Comparison of ENCODE assay signal across 22 cellular contexts in the genomic region with DNA sequence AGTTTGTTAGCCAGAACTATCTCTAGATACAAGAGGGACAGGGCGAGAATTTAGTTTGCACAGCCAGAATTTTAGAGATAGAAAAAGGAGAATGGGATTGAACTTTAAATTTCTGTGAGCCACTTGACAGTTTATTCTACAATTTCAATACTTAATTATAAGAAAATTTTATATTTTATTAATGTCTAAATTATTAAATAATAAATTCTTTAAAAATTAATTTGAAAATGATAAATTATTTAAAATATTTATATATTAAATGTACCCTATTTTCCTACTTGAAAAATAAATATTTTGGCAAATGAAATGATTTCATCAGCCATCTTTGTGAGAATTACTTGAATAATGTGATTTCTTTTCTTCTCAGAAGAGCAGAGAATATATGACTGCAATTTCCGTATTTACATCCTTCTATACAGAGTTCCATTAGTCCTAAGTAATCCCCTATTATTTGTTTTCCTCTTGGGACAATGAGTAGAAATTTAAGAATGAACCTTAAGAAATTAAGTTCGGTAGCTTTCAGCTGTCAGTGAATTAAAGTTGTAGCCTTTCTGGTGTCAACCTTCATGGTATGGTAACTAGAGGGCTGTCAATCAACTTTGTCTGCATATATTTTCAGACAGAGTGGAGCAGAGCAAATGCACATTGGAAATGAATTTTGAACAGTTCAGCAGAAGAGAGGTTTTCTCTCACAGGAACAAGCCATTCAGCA.
DNase-seq lines count a peak whose midpoint lies in the region; ATAC-seq, FAIRE-seq and TF ChIP-seq lines count a peak whose summit lies in the region.
"Had no signal": no experiment of that assay in that cellular context is flagged by ENCODE, and none has a peak within 500 bp of the region (broad histone marks: within the 10 kb centered on the region; RNA-seq: fewer than 3 reads in every experiment).

No MANE protein-coding gene starts in this region.

- no peaks in the 10 kb centered on the region for H3F3A ChIP-seq in neural progenitor cell (ENCODE audit: low read depth)

- no peak for TF ChIP-seq CTCF in neural progenitor cell (IDR thresholded peaks at IDR 0.05)

- peak overlapping the region; percentile 28 for H3K4me3 Mint-ChIP-seq in neural progenitor cell
- no peak overlapping the region for H3K4me3 Mint-ChIP-seq in activated T-cell treated with anti-CD3 and anti-CD28 coated beads, Interleukin-2, amount 50 U/mL, for 72 hours
- H3K4me3 Mint-ChIP-seq: CD8-positive, alpha-beta memory T cell had no signal

- no peak overlapping the region for H3K9ac ChIP-seq in neural progenitor cell

- H3K4me2 ChIP-seq in neural progenitor cell, result no peak overlapping the region

- no peak for DNase-seq in RCC 7860 (ENCODE audit: low spot score)
- no peak for DNase-seq in neural progenitor cell (ENCODE audit: low spot score)
- DNase-seq in activated T-cell treated with anti-CD3 and anti-CD28 coated beads, Interleukin-2, amount 50 U/mL, for 72 hours, result no peak
- no peak for DNase-seq in NCI-H1092 (lab: John Stamatoyannopoulos, UW)
- DNase-seq in COLO829 (ENCODE audit: low spot score), result no peak
- DNase-seq: AML-193; CD8-positive, alpha-beta memory T cell; GDM1; Kasumi-1; MG63; NCI-H1436 treated with DMSO at 0.1 percent for 48 hours; NCI-H1930; NCI-H510A treated with DMSO at 0.1 percent for 48 hours; NCI-H748 treated with DMSO at 0.1 percent for 48 hours; NK-92 treated with Interleukin-12 subunit alpha and Interleukin-12 subunit beta, amount 100 ng/mL, for 24 hours; Peyer's patch had no signal

- peak overlapping the region; percentile 76 for H3K27ac Mint-ChIP-seq in neural progenitor cell
- no peak overlapping the region for H3K27ac Mint-ChIP-seq in activated T-cell treated with anti-CD3 and anti-CD28 coated beads, Interleukin-2, amount 50 U/mL, for 72 hours
- H3K27ac Mint-ChIP-seq: CD8-positive, alpha-beta memory T cell had no signal

- H3K4me1 ChIP-seq in ectodermal cell (ENCODE audit: control insufficient read depth, insufficient read depth, low read length) (peaks cover 3% of the 10 kb centered on the region), neural progenitor cell (peaks cover 7% of the 10 kb centered on the region)
- H3K4me1 ChIP-seq: Peyer's patch, SJSA1 had no signal

- peak overlapping the region; percentile 4 for H3K27ac ChIP-seq in ectodermal cell (ENCODE audit: insufficient read depth, low read depth, low read length, poor library complexity, severe bottlenecking)
- no peak overlapping the region for H3K27ac ChIP-seq in neural progenitor cell
- H3K27ac ChIP-seq: C4-2B, Peyer's patch, SJSA1 had no signal

- peaks cover 20% of the 10 kb centered on the region for H3K4me1 Mint-ChIP-seq in neural progenitor cell
- no peaks in the 10 kb centered on the region for H3K4me1 Mint-ChIP-seq in activated T-cell treated with anti-CD3 and anti-CD28 coated beads, Interleukin-2, amount 50 U/mL, for 72 hours (ENCODE audit: low read depth)
- H3K4me1 Mint-ChIP-seq: CD8-positive, alpha-beta memory T cell had no signal

- peaks cover 4% of the 10 kb centered on the region for H3K9me3 Mint-ChIP-seq in neural progenitor cell
- H3K9me3 Mint-ChIP-seq in activated T-cell treated with anti-CD3 and anti-CD28 coated beads, Interleukin-2, amount 50 U/mL, for 72 hours, result peaks cover 3 to 4% of the 10 kb centered on the region in 2 donors

- WGBS in ectodermal cell, 2 experiments, result 82 to 87% methylated on average over 1 to 3 of the region's 3 CpGs

- H3K4me3 ChIP-seq in ectodermal cell (ENCODE audit: insufficient read depth, low read depth, low read length), result no peak overlapping the region
- no peak overlapping the region for H3K4me3 ChIP-seq in neural progenitor cell
- H3K4me3 ChIP-seq: MG63, Peyer's patch, SJSA1 had no signal

- no peaks in the 10 kb centered on the region for H3K36me3 Mint-ChIP-seq in neural progenitor cell
- H3K36me3 Mint-ChIP-seq in activated T-cell treated with anti-CD3 and anti-CD28 coated beads, Interleukin-2, amount 50 U/mL, for 72 hours (ENCODE audit: insufficient read depth in 2 of 2), result no peaks in the 10 kb centered on the region
- H3K36me3 Mint-ChIP-seq: CD8-positive, alpha-beta memory T cell had no signal

- no peaks in the 10 kb centered on the region for H3K9me3 ChIP-seq in ectodermal cell (ENCODE audit: control insufficient read depth, low read length)
- no peaks in the 10 kb centered on the region for H3K9me3 ChIP-seq in neural progenitor cell (ENCODE audit: low read depth)
- H3K9me3 ChIP-seq: MG63, Peyer's patch, SJSA1 had no signal

- H3K27me3 ChIP-seq in ectodermal cell (ENCODE audit: control insufficient read depth, insufficient read depth, low read length, poor library complexity, severe bottlenecking) (no peaks in the 10 kb centered on the region), neural progenitor cell (no peaks in the 10 kb centered on the region)
- H3K27me3 ChIP-seq: MG63, Peyer's patch, SJSA1 had no signal

- FAIRE-seq in RCC 7860 (lab: Jason Lieb, UNC), result peak; percentile 24
- FAIRE-seq: GM19239 had no signal

- no peak for ATAC-seq in GM18519 (IDR thresholded peaks at IDR 0.05; ENCODE audit: low FRiP score, unreplicated experiment)
- ATAC-seq in activated T-cell treated with anti-CD3 and anti-CD28 coated beads, Interleukin-2, amount 50 U/mL, for 72 hours (replicated peaks in 1 of 2), result no peak
- ATAC-seq: Right ventricle myocardium inferior had no signal

- no peaks in the 10 kb centered on the region for H3K27me3 Mint-ChIP-seq in neural progenitor cell (ENCODE audit: insufficient read depth, low read depth)
- no peaks in the 10 kb centered on the region for H3K27me3 Mint-ChIP-seq in activated T-cell treated with anti-CD3 and anti-CD28 coated beads, Interleukin-2, amount 50 U/mL, for 72 hours (ENCODE audit: low read depth)
- H3K27me3 Mint-ChIP-seq: CD8-positive, alpha-beta memory T cell had no signal

- H3K36me3 ChIP-seq in ectodermal cell (ENCODE audit: control insufficient read depth, insufficient read depth, low read length) (no peaks in the 10 kb centered on the region), neural progenitor cell (no peaks in the 10 kb centered on the region)
- H3K36me3 ChIP-seq: MG63, Peyer's patch, SJSA1 had no signal

- H4K20me1 ChIP-seq in neural progenitor cell (ENCODE audit: low read depth), result no peaks in the 10 kb centered on the region

- H2AFZ ChIP-seq in neural progenitor cell (replicated peaks), result no peak overlapping the region

- no peaks in the 10 kb centered on the region for H3K79me2 ChIP-seq in neural progenitor cell (ENCODE audit: low read depth)
